13 cellular contexts compared by ENCODE assay signal in genomic region chr2:119684553-119684952, GRCh38.
"Had no signal": no experiment of that assay in that cellular context is flagged by ENCODE, and none has a peak within 500 bp of the region (broad histone marks: within the 10 kb centered on the region; RNA-seq: fewer than 3 reads in every experiment).

No MANE protein-coding gene starts in this region.

- H3K4me3 Mint-ChIP-seq: activated T-cell treated with anti-CD3 and anti-CD28 coated beads, Interleukin-2, amount 50 U/mL, for 72 hours had no signal

- ATAC-seq: activated T-cell treated with anti-CD3 and anti-CD28 coated beads, Interleukin-2, amount 50 U/mL, for 72 hours; SK-N-SH treated with all-trans-retinoic acid at 6 μM for 48 hours had no signal

- H3K36me3 ChIP-seq: ovary had no signal

- H3K27ac ChIP-seq: foreskin keratinocyte, tibial artery, vagina had no signal

- H3K4me3 ChIP-seq: ovary, tibial artery, vagina had no signal

- H3K9me3 Mint-ChIP-seq: activated T-cell treated with anti-CD3 and anti-CD28 coated beads, Interleukin-2, amount 50 U/mL, for 72 hours had no signal

- H3K27ac Mint-ChIP-seq: activated T-cell treated with anti-CD3 and anti-CD28 coated beads, Interleukin-2, amount 50 U/mL, for 72 hours had no signal

- H3K9me3 ChIP-seq: ovary, tibial artery, vagina had no signal

- H3K27me3 ChIP-seq: foreskin keratinocyte, ovary, tibial artery, vagina had no signal

- DNase-seq: activated CD4-positive, alpha-beta T cell treated with anti-CD3 and anti-CD28 coated beads for 4 hours; activated CD8-positive, alpha-beta memory T cell treated with anti-CD3 and anti-CD28 coated beads, Interleukin-2, amount 50 U/mL, for 48 hours; activated T-cell treated with anti-CD3 and anti-CD28 coated beads, Interleukin-2, amount 50 U/mL, for 72 hours; central memory CD4-positive, alpha-beta T cell; cortex of kidney; effector CD8-positive, alpha-beta T cell; stimulated activated CD4-positive, alpha-beta T cell treated with anti-CD3 and anti-CD28 coated beads, Interleukin-1b, Interleukin-23, amount 100 ng/mL, for 48 hours; T-helper 1 cell had no signal
